Comparison of ENCODE assay signal across 1 cellular context in the genomic region with DNA sequence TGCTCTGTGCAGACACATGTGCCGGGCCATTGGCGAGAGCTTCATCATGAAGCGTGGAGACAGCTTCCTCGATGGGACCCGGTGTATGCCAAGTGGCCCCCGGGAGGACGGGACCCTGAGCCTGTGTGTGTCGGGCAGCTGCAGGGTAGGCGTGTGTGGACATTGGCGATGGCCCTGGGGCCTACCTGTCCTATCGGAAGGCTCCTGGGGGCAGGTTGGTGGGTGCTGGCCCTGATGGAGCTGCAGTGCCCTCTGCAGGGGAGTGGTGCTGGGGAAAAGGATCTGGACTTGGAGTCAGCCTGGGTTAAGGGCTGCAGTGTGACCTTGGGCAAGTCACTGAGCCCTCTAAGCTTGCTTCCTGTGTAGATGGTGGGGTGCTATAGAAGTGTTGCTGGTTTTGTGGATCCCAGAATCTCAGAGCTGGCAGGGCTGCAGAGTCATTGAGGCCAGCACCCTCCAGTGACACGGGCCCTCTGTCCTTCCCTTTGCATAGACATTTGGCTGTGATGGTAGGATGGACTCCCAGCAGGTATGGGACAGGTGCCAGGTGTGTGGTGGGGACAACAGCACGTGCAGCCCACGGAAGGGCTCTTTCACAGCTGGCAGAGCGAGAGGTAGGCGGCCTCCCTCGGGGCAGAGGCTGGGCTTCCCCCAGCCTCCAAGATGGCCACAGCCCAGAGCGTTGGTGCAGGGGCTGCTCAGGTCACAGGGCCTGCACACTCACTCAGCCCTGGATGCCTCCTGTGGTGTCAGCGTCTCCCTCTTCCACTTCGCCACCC.
TF ChIP-seq lines count a peak whose summit lies in the region.

No MANE protein-coding gene starts in this region.

TF ChIP-seq in HepG2, 621 proteins besides CTCF, POLR2A, EP300 and RAD21:
- no peak for TF ChIP-seq CC2D1A (CRISPR knock-in tag; IDR thresholded peaks at IDR 0.05)
- TF ChIP-seq, protein P1, sequence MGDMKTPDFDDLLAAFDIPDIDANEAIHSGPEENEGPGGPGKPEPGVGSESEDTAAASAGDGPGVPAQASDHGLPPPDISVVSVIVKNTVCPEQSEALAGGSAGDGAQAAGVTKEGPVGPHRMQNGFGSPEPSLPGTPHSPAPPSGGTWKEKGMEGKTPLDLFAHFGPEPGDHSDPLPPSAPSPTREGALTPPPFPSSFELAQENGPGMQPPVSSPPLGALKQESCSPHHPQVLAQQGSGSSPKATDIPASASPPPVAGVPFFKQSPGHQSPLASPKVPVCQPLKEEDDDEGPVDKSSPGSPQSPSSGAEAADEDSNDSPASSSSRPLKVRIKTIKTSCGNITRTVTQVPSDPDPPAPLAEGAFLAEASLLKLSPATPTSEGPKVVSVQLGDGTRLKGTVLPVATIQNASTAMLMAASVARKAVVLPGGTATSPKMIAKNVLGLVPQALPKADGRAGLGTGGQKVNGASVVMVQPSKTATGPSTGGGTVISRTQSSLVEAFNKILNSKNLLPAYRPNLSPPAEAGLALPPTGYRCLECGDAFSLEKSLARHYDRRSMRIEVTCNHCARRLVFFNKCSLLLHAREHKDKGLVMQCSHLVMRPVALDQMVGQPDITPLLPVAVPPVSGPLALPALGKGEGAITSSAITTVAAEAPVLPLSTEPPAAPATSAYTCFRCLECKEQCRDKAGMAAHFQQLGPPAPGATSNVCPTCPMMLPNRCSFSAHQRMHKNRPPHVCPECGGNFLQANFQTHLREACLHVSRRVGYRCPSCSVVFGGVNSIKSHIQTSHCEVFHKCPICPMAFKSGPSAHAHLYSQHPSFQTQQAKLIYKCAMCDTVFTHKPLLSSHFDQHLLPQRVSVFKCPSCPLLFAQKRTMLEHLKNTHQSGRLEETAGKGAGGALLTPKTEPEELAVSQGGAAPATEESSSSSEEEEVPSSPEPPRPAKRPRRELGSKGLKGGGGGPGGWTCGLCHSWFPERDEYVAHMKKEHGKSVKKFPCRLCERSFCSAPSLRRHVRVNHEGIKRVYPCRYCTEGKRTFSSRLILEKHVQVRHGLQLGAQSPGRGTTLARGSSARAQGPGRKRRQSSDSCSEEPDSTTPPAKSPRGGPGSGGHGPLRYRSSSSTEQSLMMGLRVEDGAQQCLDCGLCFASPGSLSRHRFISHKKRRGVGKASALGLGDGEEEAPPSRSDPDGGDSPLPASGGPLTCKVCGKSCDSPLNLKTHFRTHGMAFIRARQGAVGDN (CRISPR knock-in tag; IDR thresholded peaks at IDR 0.05): peak; percentile 24; the same call in 1 of the 2 replicates
- TF ChIP-seq STAG1 (CRISPR knock-in tag; IDR thresholded peaks at IDR 0.05): peak; percentile 71
- TF ChIP-seq ATM (IDR thresholded peaks at IDR 0.05; ENCODE audit: borderline replicate concordance): no peak
